Comparison of ENCODE assay signal across 8 cellular contexts in the genomic region with DNA sequence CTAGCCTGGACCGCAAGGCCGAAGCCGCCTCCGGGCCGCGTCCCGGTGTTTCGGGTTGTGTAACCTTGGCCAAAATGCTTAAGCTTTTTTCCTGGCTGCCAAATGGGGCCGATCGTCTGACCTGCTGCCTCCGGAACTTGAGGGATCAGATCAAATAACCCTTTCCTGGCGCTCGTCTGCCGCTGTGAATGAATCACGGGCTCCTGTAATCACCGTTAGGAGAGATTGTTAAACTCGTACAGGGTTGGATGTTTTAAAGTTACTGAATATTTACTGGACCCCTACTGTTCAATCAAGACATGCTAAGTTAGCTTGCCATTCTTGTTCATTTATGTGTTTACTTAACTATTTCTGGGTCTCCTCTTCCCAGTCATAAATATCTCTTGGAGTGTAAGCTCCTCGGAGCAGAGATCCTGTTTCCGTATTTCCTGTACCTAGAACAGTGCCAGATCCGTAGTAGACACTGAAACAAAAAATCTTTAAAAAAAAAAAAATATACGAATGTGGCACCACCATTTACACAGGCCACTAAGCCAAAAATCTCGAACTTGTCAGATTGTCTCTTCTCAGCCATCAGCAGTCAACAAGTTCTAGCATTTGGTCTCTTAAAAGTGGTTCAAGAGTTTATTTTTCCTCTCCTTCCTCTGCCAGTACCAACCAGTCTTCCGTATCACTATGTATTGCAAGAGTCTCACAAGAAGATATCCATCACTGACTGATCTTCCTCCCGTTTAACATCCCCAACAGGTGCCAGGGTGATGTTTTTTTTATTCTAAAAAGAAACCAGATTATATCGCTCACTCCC. TPM values are rescaled to one million over a fixed set of nuclear protein-coding genes. Genes with fewer than 3 reads are reported as not detected.
DNase-seq lines count a peak whose midpoint lies in the region; ATAC-seq, FAIRE-seq and TF ChIP-seq lines count a peak whose summit lies in the region.

No MANE protein-coding gene starts in this region.

- peak overlapping the region; percentile 63 to 73 (median 70) for H3K4me3 ChIP-seq in mammary epithelial cell (replicated peaks in 1 of 3; ENCODE audit: insufficient read depth in 1 of 3, low read depth in 2 of 3, low read length in 3 of 3)
- peak overlapping the region; percentile 55 to 80 (median 64) for H3K4me3 ChIP-seq in keratinocyte (ENCODE audit: control insufficient read depth in 2 of 3, extremely low read depth in 1 of 3, insufficient read depth in 2 of 3, low read depth in 1 of 3, low read length in 3 of 3)

- H3K79me2 ChIP-seq in mammary epithelial cell (ENCODE audit: insufficient read depth, low read length) (peaks cover 44% of the 10 kb centered on the region), keratinocyte (ENCODE audit: control insufficient read depth, insufficient read depth, low read length) (peaks cover 41% of the 10 kb centered on the region)

- H3K36me3 ChIP-seq in mammary epithelial cell (ENCODE audit: insufficient read depth, low read length) (no peaks in the 10 kb centered on the region), keratinocyte (ENCODE audit: control insufficient read depth in 2 of 2, extremely low read depth in 1 of 2, insufficient read depth in 2 of 2, low read length in 2 of 2) (no peaks in the 10 kb centered on the region)

- BruUV-seq in mammary epithelial cell (replicated peaks; lab: Mats Ljungman, UMichigan): TSS peak; percentile 64

- H4K20me1 ChIP-seq in mammary epithelial cell (ENCODE audit: insufficient read depth, low read length): peaks cover 3% of the 10 kb centered on the region
- peaks cover 3% of the 10 kb centered on the region for H4K20me1 ChIP-seq in keratinocyte (ENCODE audit: control insufficient read depth, extremely low read depth, insufficient read depth, low read length)

- H3K9me3 ChIP-seq in mammary epithelial cell (replicated peaks; ENCODE audit: insufficient read depth, low read length) (no peaks in the 10 kb centered on the region), keratinocyte (ENCODE audit: control insufficient read depth, low read depth, low read length) (no peaks in the 10 kb centered on the region)

- DNase-seq in DMS53 (lab: John Stamatoyannopoulos, UW) (peak; percentile 91), OCI-M1 (lab: John Stamatoyannopoulos, UW) (peak; percentile 89), mammary epithelial cell (peak; percentile 71), keratinocyte (ENCODE audit: low read depth, low spot score) (no peak), GM13976 (ENCODE audit: low spot score) (no peak)
- peak; percentile 25 for DNase-seq in stimulated activated CD4-positive, alpha-beta T cell treated with anti-CD3 and anti-CD28 coated beads, Interleukin-4, amount 100 ng/mL, for 48 hours (ENCODE audit: low read depth in 2 of 2)

- H3K4me2 ChIP-seq in mammary epithelial cell (ENCODE audit: insufficient read depth, low read depth, low read length) (peak overlapping the region; percentile 94), keratinocyte (ENCODE audit: control insufficient read depth, extremely low read depth, insufficient read depth, low read depth, low read length) (peak overlapping the region; percentile 82)

- intact Hi-C loops in mammary epithelial cell (cut with micrococcal nuclease): loop anchor here (2.0 to 5.0 kb wide), 2 partner anchors 73 to 245 kb away; a partner anchor contains a TSS

- no peak for TF ChIP-seq CTCF in mammary epithelial cell (conservative IDR thresholded peaks at IDR 0.05 in 1 of 2, IDR thresholded peaks at IDR 0.05 in 1 of 2; ENCODE audit: extremely low read depth in 1 of 2, insufficient read depth in 1 of 2, low read depth in 1 of 2, low read length in 2 of 2)
- TF ChIP-seq CTCF in keratinocyte (optimal IDR thresholded peaks at IDR 0.05 in 1 of 3, IDR thresholded peaks at IDR 0.05 in 1 of 3, conservative IDR thresholded peaks at IDR 0.05 in 1 of 3; ENCODE audit: extremely low read depth in 1 of 3, insufficient read depth in 2 of 3, low read length in 3 of 3): no peak
- no peak for TF ChIP-seq CTCF in GM13976 (IDR thresholded peaks at IDR 0.05; ENCODE audit: borderline replicate concordance, control extremely low read depth, extremely low read depth, insufficient read depth, missing control alignments)

- peak overlapping the region; percentile 91 for H3K27ac ChIP-seq in mammary epithelial cell (ENCODE audit: insufficient read depth, low read depth, low read length)
- peak overlapping the region; percentile 86 for H3K27ac ChIP-seq in keratinocyte (ENCODE audit: control insufficient read depth, insufficient read depth, low read length)

- H3K27me3 ChIP-seq in mammary epithelial cell (ENCODE audit: insufficient read depth, low read length) (no peaks in the 10 kb centered on the region), keratinocyte (ENCODE audit: control insufficient read depth, extremely low read depth, insufficient read depth, low read length) (no peaks in the 10 kb centered on the region)

- WGBS in mammary epithelial cell (ENCODE audit: low coverage, missing lambda C conversion rate): 2% methylated on average over 16 of the region's 25 CpGs

- dilution Hi-C loops in mammary epithelial cell (cut with HindIII; ENCODE audit: low sequenced_read_pairs) (loop anchor here (5.0 kb wide), 1 partner anchor 90 kb away; no protein-coding TSS in a partner anchor), keratinocyte (cut with MboI; ENCODE audit: extremely low pct_ligation_motif_present, low sequenced_read_pairs) (no loop called here)

- peaks cover 27% of the 10 kb centered on the region for H3K4me1 ChIP-seq in mammary epithelial cell (ENCODE audit: insufficient read depth, low read length)
- H3K4me1 ChIP-seq in keratinocyte (ENCODE audit: control insufficient read depth, extremely low read depth, insufficient read depth, low read length): peaks cover 21% of the 10 kb centered on the region

- peak; percentile 9 for ATAC-seq in HG02870 (IDR thresholded peaks at IDR 0.05; ENCODE audit: unreplicated experiment)
- no peak for ATAC-seq in GM19463 (IDR thresholded peaks at IDR 0.05; ENCODE audit: unreplicated experiment)

- CTCF ChIA-PET in mammary epithelial cell (lab: Charles Lee; ENCODE audit: low non-redundant PET): interaction anchor here (0.5 kb wide), 1 partner anchor 1204 kb away, joined by 3 read pairs; no protein-coding TSS in a partner anchor

- no peaks in the 10 kb centered on the region for H3K9me1 ChIP-seq in keratinocyte (ENCODE audit: control insufficient read depth, extremely low read depth, insufficient read depth, low read length)

- FAIRE-seq in keratinocyte (lab: Jason Lieb, UNC): no peak

- in situ Hi-C loops in mammary epithelial cell (cut with MboI; ENCODE audit: low sequenced_read_pairs in 2 of 2): no loop called here
- in situ Hi-C loops in GM13976 (cut with MboI; ENCODE audit: low sequenced_read_pairs, unreplicated experiment): no loop called here

- H3K9ac ChIP-seq in mammary epithelial cell (ENCODE audit: insufficient read depth, low read length): peak overlapping the region; percentile 93
- peak overlapping the region; percentile 91 for H3K9ac ChIP-seq in keratinocyte (ENCODE audit: control insufficient read depth, extremely low read depth, insufficient read depth, low read length)

- H2AFZ ChIP-seq in mammary epithelial cell (ENCODE audit: low read depth, low read length): peak overlapping the region; percentile 93
- peak overlapping the region; percentile 59 for H2AFZ ChIP-seq in keratinocyte (ENCODE audit: control insufficient read depth, low read length)

RNA-seq across cellular contexts. Expression of a gene that starts 0.6 kb away (rescaled TPM):
- total RNA-seq in mammary epithelial cell: 100 to 1,000 TPM; 114 to 129 TPM
- polyA plus RNA-seq in mammary epithelial cell (59.7 TPM), keratinocyte (50.7 to 90.0 TPM (median 58.4 TPM) in 3 replicates)
- polyA minus RNA-seq in mammary epithelial cell (58.3 TPM), keratinocyte (15.6 to 149 TPM (median 95.1 TPM) in 3 replicates)
- 95.8 TPM for polyA plus RNA-seq in keratinocyte (2011; ENCODE audit: low read depth)
- 35.3 and 57.8 TPM in 2 replicates for polyA plus RNA-seq in keratinocyte (2011; cell fraction: cytosol; rRNA removed)
- 79.2 and 104 TPM in 2 replicates for polyA plus RNA-seq in keratinocyte (2011; cell fraction: nucleus; rRNA removed)
- 66.3 and 74.1 TPM in 2 replicates for polyA plus RNA-seq in keratinocyte (2012; ENCODE audit: low replicate concordance)
- polyA minus RNA-seq in keratinocyte (2011; cell fraction: cytosol; rRNA and poly(A)+ RNA removed): 56.0 TPM
- polyA minus RNA-seq in keratinocyte (2011; cell fraction: nucleus; rRNA and poly(A)+ RNA removed): 81.6 and 126 TPM in 2 replicates

Comparison
In these comparisons a context has a peak if more than half of its experiments do, and no peak if none do; other contexts are left out.
1. DNase-seq: peak in DMS53 (single experiment), OCI-M1 (single experiment), mammary epithelial cell (single experiment) and stimulated activated CD4-positive, alpha-beta T cell treated with anti-CD3 and anti-CD28 coated beads, Interleukin-4, amount 100 ng/mL, for 48 hours (2 of 2); none in keratinocyte (single experiment) and GM13976 (single experiment).